Comparison of ENCODE assay signal across 1 cellular context in the genomic region with DNA sequence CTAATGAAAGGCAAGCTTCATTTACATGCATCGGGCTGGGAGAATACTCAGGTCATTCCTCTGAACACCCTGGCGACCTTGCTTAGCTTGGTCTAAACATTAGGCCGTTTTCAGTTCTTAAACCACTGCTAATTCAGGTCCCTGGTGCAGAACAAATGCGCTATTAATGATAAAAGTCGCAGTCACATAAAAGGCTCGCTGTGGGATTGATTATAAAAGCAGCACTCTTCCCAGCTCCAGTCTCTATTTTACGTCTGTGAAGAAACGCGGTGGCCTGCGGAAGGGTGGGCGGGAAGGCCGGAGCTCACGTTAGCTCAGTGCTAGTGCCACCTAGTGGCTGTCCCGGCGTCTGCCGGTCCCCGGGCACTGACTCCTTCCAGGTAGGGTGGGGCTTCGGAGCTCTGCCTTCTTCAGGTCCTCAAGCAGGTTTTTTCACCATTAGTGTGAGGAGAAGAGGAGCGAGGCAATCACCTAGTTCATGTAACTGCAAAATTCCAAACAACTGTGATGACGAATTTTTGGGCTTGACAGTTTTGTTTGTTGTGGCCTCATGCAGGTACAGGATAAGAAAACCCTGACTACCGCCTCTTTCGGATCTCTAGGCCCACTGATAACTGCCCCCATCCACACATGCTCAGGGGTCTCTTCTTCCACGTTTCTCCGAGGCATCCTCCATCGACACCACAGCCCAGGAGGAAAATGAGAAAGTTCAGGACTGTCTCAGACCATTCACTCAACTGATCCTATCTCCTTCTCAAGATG.
TF ChIP-seq lines count a peak whose summit lies in the region.

No MANE protein-coding gene starts in this region.

TF ChIP-seq in HCT116, 20 proteins besides CTCF, POLR2A, EP300 and RAD21 (continued from another document):
- TF ChIP-seq TCF7L2 (IDR thresholded peaks at IDR 0.05; ENCODE audit: borderline replicate concordance, extremely low read depth, insufficient read depth, insufficient read length): no peak
- no peak for TF ChIP-seq FOSL1 (IDR thresholded peaks at IDR 0.05; ENCODE audit: low read depth)
- TF ChIP-seq, protein P1, sequence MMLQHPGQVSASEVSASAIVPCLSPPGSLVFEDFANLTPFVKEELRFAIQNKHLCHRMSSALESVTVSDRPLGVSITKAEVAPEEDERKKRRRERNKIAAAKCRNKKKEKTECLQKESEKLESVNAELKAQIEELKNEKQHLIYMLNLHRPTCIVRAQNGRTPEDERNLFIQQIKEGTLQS (IDR thresholded peaks at IDR 0.05): no peak
- TF ChIP-seq JUND (IDR thresholded peaks at IDR 0.05): no peak
